In the genomic region with DNA sequence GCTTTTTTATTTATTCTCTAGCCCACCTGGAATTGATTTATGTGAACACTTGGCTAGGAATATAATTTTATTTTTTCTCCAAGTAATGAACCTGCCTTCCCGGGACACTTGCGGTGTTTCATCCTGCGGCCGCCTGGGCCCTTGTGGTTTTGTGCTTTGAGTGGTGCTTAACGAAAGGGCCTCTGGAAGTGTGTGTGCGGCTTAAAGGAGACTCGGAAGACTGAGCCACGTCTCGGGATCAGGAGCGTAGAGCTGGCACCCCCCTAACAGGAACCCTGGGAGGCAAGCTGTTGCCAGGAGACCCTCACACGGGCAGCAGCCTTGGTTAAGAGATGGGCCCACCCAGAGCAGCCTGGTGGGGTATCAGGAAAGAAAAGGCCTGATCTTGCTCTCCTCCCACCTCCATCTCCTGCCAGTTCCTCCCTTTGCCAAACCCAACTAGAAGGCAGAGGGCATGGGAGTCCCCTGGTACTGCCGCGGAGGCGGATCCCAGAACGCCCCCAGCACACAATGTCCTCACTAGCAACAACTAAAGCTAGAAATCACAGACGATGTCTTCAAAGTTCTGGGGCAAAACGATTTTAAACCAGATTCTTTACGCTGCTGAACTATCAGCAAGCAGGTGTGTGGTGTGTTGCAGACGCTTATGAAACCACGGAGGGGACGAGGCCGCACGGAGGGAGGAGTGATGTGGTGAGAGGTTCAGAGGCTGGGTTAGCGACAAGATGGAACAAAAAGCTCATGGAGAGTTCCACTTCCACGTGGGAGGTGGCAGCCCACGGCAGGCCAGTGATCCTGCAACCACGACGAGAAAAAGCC, we compare ENCODE assay signal across 18 cellular contexts.
DNase-seq lines count a peak whose midpoint lies in the region; ATAC-seq and TF ChIP-seq lines count a peak whose summit lies in the region.
"Had no signal": no experiment of that assay in that cellular context is flagged by ENCODE, and none has a peak within 500 bp of the region (broad histone marks: within the 10 kb centered on the region; RNA-seq: fewer than 3 reads in every experiment).

No MANE protein-coding gene starts in this region.

- DNase-seq in H7 (peak; percentile 33), NCI-H187 (lab: John Stamatoyannopoulos, UW) (peak; percentile 3 to 11), chondrocyte (ENCODE audit: low spot score) (peak; percentile 48), coronary artery (ENCODE audit: low spot score) (no peak), mesenchymal stem cell (no peak)
- DNase-seq: activated B cell treated with CpG ODN at 0.5 μM for 24 hours; NCI-H446 treated with DMSO at 0.1 percent for 48 hours; stimulated activated naive CD4-positive, alpha-beta T cell treated with Interleukin-2 at 50 U/mL for 16 hours had no signal

- H3K27me3 ChIP-seq in H7 (ENCODE audit: control insufficient read depth, insufficient read depth, low read length) (no peaks in the 10 kb centered on the region), rectal smooth muscle tissue (ENCODE audit: control insufficient read depth, insufficient read depth, low read length) (no peaks in the 10 kb centered on the region), mesenchymal stem cell (ENCODE audit: control insufficient read depth in 1 of 2, insufficient read depth in 1 of 2, low read length in 2 of 2) (peaks cover 27 to 32% of the 10 kb centered on the region in 2 experiments)
- H3K27me3 ChIP-seq: heart left ventricle had no signal

- H3K9me3 ChIP-seq in mesenchymal stem cell (ENCODE audit: control insufficient read depth, low read length): peaks cover 6% of the 10 kb centered on the region

- H2BK5ac ChIP-seq in mesenchymal stem cell (ENCODE audit: low read depth, low read length, poor library complexity, severe bottlenecking): no peak overlapping the region

- H3K9ac ChIP-seq in rectal smooth muscle tissue (ENCODE audit: low read length): no peak overlapping the region
- no peak overlapping the region for H3K9ac ChIP-seq in mesenchymal stem cell (ENCODE audit: low read length)

- no peak overlapping the region for H3K27ac Mint-ChIP-seq in chondrocyte (ENCODE audit: unreplicated experiment)
- H3K27ac Mint-ChIP-seq: activated B cell treated with CpG ODN at 0.5 μM for 24 hours; activated T-helper 2 cell treated with anti-CD3 and anti-CD28 coated beads, Interferon-gamma antibody, Interleukin-2, Interleukin-4, amounts not matched to agents 10 μg/mL and 5 μg/mL and 100 μg/mL, durations not matched to agents 14 hours and 24 hours and 36 hours; CD14-positive monocyte; natural killer cell treated with Interleukin-12 subunit alpha and Interleukin-12 subunit beta and Interleukin-15 and Interleukin-18, amount 100 ng/mL, for 72 hours had no signal

- ATAC-seq in HG03097 (IDR thresholded peaks at IDR 0.05; ENCODE audit: low FRiP score, unreplicated experiment) (no peak), GM21526 (IDR thresholded peaks at IDR 0.05; ENCODE audit: low FRiP score, unreplicated experiment) (no peak)
- ATAC-seq: left colon; natural killer cell treated with Interleukin-12 subunit alpha and Interleukin-12 subunit beta and Interleukin-15 and Interleukin-18, amount 100 ng/mL, for 72 hours had no signal

- peaks cover 4% of the 10 kb centered on the region for H3K4me1 Mint-ChIP-seq in chondrocyte (ENCODE audit: low read depth)
- H3K4me1 Mint-ChIP-seq: CD14-positive monocyte; central memory CD8-positive, alpha-beta T cell had no signal

- no peak overlapping the region for H2BK12ac ChIP-seq in mesenchymal stem cell (ENCODE audit: low read length in 2 of 2)

- no peak overlapping the region for H3K18ac ChIP-seq in mesenchymal stem cell (ENCODE audit: low read depth in 1 of 2, low read length in 2 of 2)

- peaks cover 1% of the 10 kb centered on the region for H3K36me3 Mint-ChIP-seq in chondrocyte (ENCODE audit: low read depth)
- H3K36me3 Mint-ChIP-seq: CD14-positive monocyte; natural killer cell treated with Interleukin-12 subunit alpha and Interleukin-12 subunit beta and Interleukin-15 and Interleukin-18, amount 100 ng/mL, for 72 hours had no signal

- no peak overlapping the region for H3K14ac ChIP-seq in mesenchymal stem cell (ENCODE audit: low read length in 2 of 2)

- H3K27ac ChIP-seq in rectal smooth muscle tissue (ENCODE audit: low read depth, low read length): peak overlapping the region; percentile 45
- H3K27ac ChIP-seq in coronary artery: no peak overlapping the region
- no peak overlapping the region for H3K27ac ChIP-seq in mesenchymal stem cell (ENCODE audit: low read length, poor library complexity, severe bottlenecking)

- no peak overlapping the region for H4K8ac ChIP-seq in mesenchymal stem cell (ENCODE audit: low read length)

- H3K36me3 ChIP-seq in H7 (replicated peaks; ENCODE audit: control insufficient read depth, insufficient read depth, low read length) (no peaks in the 10 kb centered on the region), rectal smooth muscle tissue (ENCODE audit: control insufficient read depth, insufficient read depth, low read length) (no peaks in the 10 kb centered on the region), mesenchymal stem cell (ENCODE audit: control insufficient read depth in 1 of 2, insufficient read depth in 2 of 2, low read depth in 1 of 2, low read length in 2 of 2) (no peaks in the 10 kb centered on the region)
- H3K36me3 ChIP-seq: heart left ventricle had no signal

- peaks cover 3% of the 10 kb centered on the region for H3K9me3 Mint-ChIP-seq in chondrocyte (ENCODE audit: low read depth)
- H3K9me3 Mint-ChIP-seq: activated T-helper 2 cell treated with anti-CD3 and anti-CD28 coated beads, Interferon-gamma antibody, Interleukin-2, Interleukin-4, amounts not matched to agents 10 μg/mL and 5 μg/mL and 100 μg/mL, durations not matched to agents 14 hours and 24 hours and 36 hours; central memory CD8-positive, alpha-beta T cell; natural killer cell treated with Interleukin-12 subunit alpha and Interleukin-12 subunit beta and Interleukin-15 and Interleukin-18, amount 100 ng/mL, for 72 hours had no signal

- no peak overlapping the region for H4K91ac ChIP-seq in mesenchymal stem cell (ENCODE audit: low read length)

- no peak overlapping the region for H2AK5ac ChIP-seq in mesenchymal stem cell (ENCODE audit: low read length, severe bottlenecking)

- H3K4me2 ChIP-seq in mesenchymal stem cell (ENCODE audit: low read length, poor library complexity, severe bottlenecking): no peak overlapping the region

- no peak overlapping the region for H3K4ac ChIP-seq in mesenchymal stem cell (ENCODE audit: low read depth in 1 of 2, low read length in 2 of 2)

- H3K4me3 ChIP-seq in H7 (ENCODE audit: insufficient read depth, low read depth, low read length) (no peak overlapping the region), rectal smooth muscle tissue (ENCODE audit: low read length) (no peak overlapping the region), coronary artery (no peak overlapping the region), mesenchymal stem cell (ENCODE audit: insufficient read depth in 1 of 2, low read depth in 1 of 2, low read length in 2 of 2) (no peak overlapping the region)
- H3K4me3 ChIP-seq: GM12878, heart left ventricle had no signal

- no peaks in the 10 kb centered on the region for H3K79me1 ChIP-seq in mesenchymal stem cell (replicated peaks; ENCODE audit: low read length, poor library complexity, severe bottlenecking)

- no peak overlapping the region for H2AFZ ChIP-seq in mesenchymal stem cell (ENCODE audit: low read depth, low read length)

- TF ChIP-seq CTCF in chondrocyte (IDR thresholded peaks at IDR 0.05): no peak
- TF ChIP-seq CTCF in coronary artery (IDR thresholded peaks at IDR 0.05): no peak

- peaks cover 11% of the 10 kb centered on the region for H3K27me3 Mint-ChIP-seq in chondrocyte (ENCODE audit: low read depth)

- H3K4me1 ChIP-seq in rectal smooth muscle tissue (ENCODE audit: control insufficient read depth, insufficient read depth, low read length) (peaks cover 17% of the 10 kb centered on the region), mesenchymal stem cell (ENCODE audit: control insufficient read depth, insufficient read depth, low read depth, low read length) (peaks cover 3% of the 10 kb centered on the region)

- no peak overlapping the region for H2BK15ac ChIP-seq in mesenchymal stem cell (ENCODE audit: low read depth, poor library complexity, severe bottlenecking)

- no peak overlapping the region for H3K23ac ChIP-seq in mesenchymal stem cell (ENCODE audit: low read length in 2 of 2)

- no peak overlapping the region for H2BK120ac ChIP-seq in mesenchymal stem cell (ENCODE audit: low read depth, low read length)

- H3K4me3 Mint-ChIP-seq in chondrocyte (ENCODE audit: unreplicated experiment): no peak overlapping the region
- H3K4me3 Mint-ChIP-seq: activated B cell treated with CpG ODN at 0.5 μM for 24 hours; CD14-positive monocyte; central memory CD8-positive, alpha-beta T cell; natural killer cell treated with Interleukin-12 subunit alpha and Interleukin-12 subunit beta and Interleukin-15 and Interleukin-18, amount 100 ng/mL, for 72 hours had no signal

- 87% methylated on average over 28 of the region's 28 CpGs for WGBS in mesenchymal stem cell

Comparison
In these comparisons a context has a peak if more than half of its experiments do, and no peak if none do; other contexts are left out.
1. DNase-seq: peak in H7 (single experiment), NCI-H187 (2 of 2) and chondrocyte (single experiment); none in coronary artery (single experiment) and mesenchymal stem cell (single experiment).